Comparison of ENCODE assay signal across 17 cellular contexts in the genomic region with DNA sequence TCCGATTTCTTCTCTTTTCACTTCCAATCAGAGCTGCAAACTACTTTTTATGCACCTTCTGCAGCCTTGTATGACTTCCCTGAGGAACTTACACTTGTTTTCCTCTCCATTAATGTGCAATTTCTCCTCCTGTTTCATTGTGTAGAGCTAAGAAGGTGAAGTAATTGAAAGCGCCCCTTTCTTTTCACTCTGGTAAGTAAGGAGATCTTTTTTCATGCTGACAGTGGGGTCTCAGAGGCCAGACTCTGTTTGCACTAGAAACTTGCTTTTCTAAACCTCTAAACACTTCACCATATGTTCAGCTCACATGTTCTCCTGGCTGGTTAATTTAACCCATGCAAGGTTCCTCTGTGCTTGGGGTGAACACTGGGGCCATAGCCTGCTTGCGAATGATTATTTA.
"Had no signal": no experiment of that assay in that cellular context is flagged by ENCODE, and none has a peak within 500 bp of the region (broad histone marks: within the 10 kb centered on the region; RNA-seq: fewer than 3 reads in every experiment).

No MANE protein-coding gene starts in this region.

- H3K27me3 Mint-ChIP-seq: dendritic cell treated with granulocyte-macrophage colony-stimulating factor and Interleukin-4, amounts not matched to agents 40 ng/mL and 50 ng/mL, for 4 days had no signal

- H3K4me3 Mint-ChIP-seq: activated CD4-positive, alpha-beta memory T cell treated with anti-CD3 and anti-CD28 coated beads for 36 hours; activated naive CD8-positive, alpha-beta T cell; dendritic cell treated with granulocyte-macrophage colony-stimulating factor and Interleukin-4, amounts not matched to agents 40 ng/mL and 50 ng/mL, for 4 days; naive B cell; stimulated activated naive B cell treated with anti-CD40 and anti-IgM and Interleukin-4, amounts not matched to agents 10 μg/mL and 1 μg/mL and 100 μg/mL, for 72 hours; T-helper 2 cell treated with Interferon-gamma antibody and Interleukin-4, amounts not matched to agents 5 μg/mL and 100 μg/mL, for 36 hours had no signal

- ATAC-seq: left cardiac atrium; stimulated activated naive B cell treated with anti-CD40 and anti-IgM and Interleukin-4, amounts not matched to agents 10 μg/mL and 1 μg/mL and 100 μg/mL, for 72 hours had no signal

- H3K9me3 Mint-ChIP-seq: activated CD4-positive, alpha-beta memory T cell treated with anti-CD3 and anti-CD28 coated beads for 36 hours; dendritic cell treated with granulocyte-macrophage colony-stimulating factor and Interleukin-4, amounts not matched to agents 40 ng/mL and 50 ng/mL, for 4 days; naive B cell; stimulated activated naive B cell treated with anti-CD40 and anti-IgM and Interleukin-4, amounts not matched to agents 10 μg/mL and 1 μg/mL and 100 μg/mL, for 72 hours; T-helper 2 cell treated with Interferon-gamma antibody and Interleukin-4, amounts not matched to agents 5 μg/mL and 100 μg/mL, for 36 hours had no signal

- H3K4me3 ChIP-seq: esophagus muscularis mucosa, lung, prostate gland, sigmoid colon, tibial nerve had no signal

- H3K27me3 ChIP-seq: esophagus muscularis mucosa, sigmoid colon, tibial nerve had no signal

- H3K9me3 ChIP-seq: esophagus muscularis mucosa, prostate gland, sigmoid colon, tibial nerve had no signal

- H3K36me3 ChIP-seq: esophagus muscularis mucosa, prostate gland, sigmoid colon, tibial nerve had no signal

- DNase-seq: activated CD4-positive, alpha-beta memory T cell treated with anti-CD3 and anti-CD28 coated beads for 36 hours; activated CD4-positive, alpha-beta T cell treated with anti-CD3 and anti-CD28 coated beads for 1 hour; activated gamma-delta T cell; activated T-cell treated with anti-CD3 and anti-CD28 coated beads, Interleukin-2, amount 50 U/mL, for 48 hours; cerebellar nuclear complex; left cardiac atrium; naive B cell; sigmoid colon; stimulated activated CD4-positive, alpha-beta T cell treated with anti-CD3 and anti-CD28 coated beads, Interleukin-2, amount 100 ng/mL, for 24 hours; stimulated activated naive B cell treated with anti-CD40 and anti-IgM and Interleukin-4, amounts not matched to agents 10 μg/mL and 1 μg/mL and 100 μg/mL, for 72 hours had no signal

- H3K27ac ChIP-seq: esophagus muscularis mucosa, prostate gland, sigmoid colon, tibial nerve had no signal

- H3K27ac Mint-ChIP-seq: activated CD4-positive, alpha-beta memory T cell treated with anti-CD3 and anti-CD28 coated beads for 36 hours; activated naive CD8-positive, alpha-beta T cell; dendritic cell treated with granulocyte-macrophage colony-stimulating factor and Interleukin-4, amounts not matched to agents 40 ng/mL and 50 ng/mL, for 4 days; naive B cell; stimulated activated naive B cell treated with anti-CD40 and anti-IgM and Interleukin-4, amounts not matched to agents 10 μg/mL and 1 μg/mL and 100 μg/mL, for 72 hours; T-helper 2 cell treated with Interferon-gamma antibody and Interleukin-4, amounts not matched to agents 5 μg/mL and 100 μg/mL, for 36 hours had no signal

- H3K4me1 ChIP-seq: prostate gland, tibial nerve had no signal

- H3K4me1 Mint-ChIP-seq: naive B cell; stimulated activated naive B cell treated with anti-CD40 and anti-IgM and Interleukin-4, amounts not matched to agents 10 μg/mL and 1 μg/mL and 100 μg/mL, for 72 hours had no signal

- H3K36me3 Mint-ChIP-seq: activated CD4-positive, alpha-beta memory T cell treated with anti-CD3 and anti-CD28 coated beads for 36 hours; activated naive CD8-positive, alpha-beta T cell; naive B cell; stimulated activated naive B cell treated with anti-CD40 and anti-IgM and Interleukin-4, amounts not matched to agents 10 μg/mL and 1 μg/mL and 100 μg/mL, for 72 hours had no signal
